In the genomic region with DNA sequence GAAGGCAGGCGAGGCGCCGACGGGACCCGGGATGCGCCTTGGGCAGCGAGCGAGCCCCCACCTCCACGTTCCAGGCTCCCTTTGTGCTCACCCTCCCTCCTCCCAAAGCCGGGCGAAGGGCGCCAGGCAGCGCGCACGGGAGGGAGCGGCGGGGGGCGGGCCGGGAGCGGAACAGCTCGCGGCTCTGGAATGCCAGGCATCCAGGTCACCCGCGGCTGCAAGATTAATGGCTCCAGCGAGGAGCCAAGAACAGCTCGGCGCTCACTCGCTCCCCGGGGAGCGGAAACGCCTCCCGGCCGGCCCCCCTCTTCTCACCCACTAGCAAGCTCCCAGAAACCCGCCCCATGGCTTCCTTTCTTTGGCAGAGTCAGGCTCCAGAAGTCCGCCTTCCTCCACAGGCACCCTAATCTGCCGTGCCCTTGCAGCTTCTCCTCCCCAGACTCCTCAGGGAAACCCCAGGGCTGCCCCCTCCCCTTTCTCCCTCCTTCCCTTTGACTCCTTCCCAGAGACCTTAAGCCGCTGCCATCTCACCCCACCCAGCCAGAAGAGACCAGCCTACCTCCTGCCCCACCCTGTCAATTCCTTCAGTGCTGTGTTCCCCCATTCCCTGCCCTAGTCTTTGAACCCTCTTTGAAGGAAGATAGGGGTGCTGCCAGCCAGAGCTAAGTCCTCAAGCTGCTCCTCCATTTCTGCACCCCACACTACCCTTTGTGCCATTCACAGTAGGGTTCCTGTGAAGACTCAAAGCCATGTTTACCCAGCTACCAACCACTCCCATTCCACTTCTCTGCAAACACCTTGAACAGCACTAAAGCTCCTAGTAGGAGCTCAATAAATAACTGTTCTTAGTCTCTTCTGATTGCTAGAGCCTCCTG, we compare ENCODE assay signal across 8 cellular contexts. TPM values are rescaled to one million over a fixed set of nuclear protein-coding genes. Genes with fewer than 3 reads are reported as not detected.
DNase-seq lines count a peak whose midpoint lies in the region; ATAC-seq and TF ChIP-seq lines count a peak whose summit lies in the region.

No MANE protein-coding gene starts in this region.

- ATAC-seq in left cardiac atrium = peak; percentile 92 to 94

- H3K9ac ChIP-seq in parathyroid adenoma = no peak overlapping the region

- H3K4me1 ChIP-seq in parathyroid adenoma = peaks cover 32% of the 10 kb centered on the region

- H3K27ac ChIP-seq in parathyroid adenoma = peak overlapping the region; percentile 8

- H3K4me2 ChIP-seq in parathyroid adenoma (ENCODE audit: low read length) = peak overlapping the region; percentile 59

- H2AFZ ChIP-seq in parathyroid adenoma = peak overlapping the region; percentile 41

- TF ChIP-seq CTCF in parathyroid adenoma (IDR thresholded peaks at IDR 0.05) = no peak

- intact Hi-C loops in left cardiac atrium (cut with DNase I) = no loop called here

- H3K79me2 ChIP-seq in parathyroid adenoma = no peaks in the 10 kb centered on the region

- DNase-seq in NCI-H2196 (lab: John Stamatoyannopoulos, UW; ENCODE audit: unreplicated experiment) = peak; percentile 27
- no peak for DNase-seq in NCI-H2196 treated with DMSO at 0.1 percent for 48 hours (lab: John Stamatoyannopoulos, UW; ENCODE audit: unreplicated experiment)
- DNase-seq in NCI-H345 treated with DMSO at 0.1 percent for 48 hours (lab: John Stamatoyannopoulos, UW; ENCODE audit: unreplicated experiment) = peak; percentile 13
- DNase-seq in astrocyte of the hippocampus (ENCODE audit: low read depth, low spot score) = peak; percentile 99
- peak; percentile 95 for DNase-seq in left cardiac atrium
- DNase-seq in GF-D8 (lab: John Stamatoyannopoulos, UW) = no peak
- no peak for DNase-seq in NCI-H1105 treated with DMSO at 0.1 percent for 48 hours (lab: John Stamatoyannopoulos, UW)

- H3K9me3 ChIP-seq in parathyroid adenoma (ENCODE audit: control insufficient read depth, low read length) = no peaks in the 10 kb centered on the region

- no peaks in the 10 kb centered on the region for H3K27me3 ChIP-seq in parathyroid adenoma (ENCODE audit: control insufficient read depth, insufficient read depth, low read length)

- H3K4me3 ChIP-seq in parathyroid adenoma (ENCODE audit: low read depth, low read length) = no peak overlapping the region

- H3K36me3 ChIP-seq in parathyroid adenoma (ENCODE audit: control insufficient read depth, insufficient read depth, low read length) = no peaks in the 10 kb centered on the region

RNA-seq across cellular contexts. Expression of gene AMOTL2, which starts 9.9 kb away (rescaled TPM):
- total RNA-seq in left cardiac atrium = 10 to 100 TPM; 47.9 to 59.3 TPM

Comparison
In these comparisons a context has a peak if more than half of its experiments do, and no peak if none do; other contexts are left out.
1. DNase-seq: peak in NCI-H2196 (single experiment), NCI-H345 treated with DMSO at 0.1 percent for 48 hours (single experiment), astrocyte of the hippocampus (single experiment) and left cardiac atrium (single experiment); none in NCI-H2196 treated with DMSO at 0.1 percent for 48 hours (single experiment), GF-D8 (single experiment) and NCI-H1105 treated with DMSO at 0.1 percent for 48 hours (single experiment).